Comparison of ENCODE assay signal across 28 cellular contexts in genomic region chr1:74363220-74363619, GRCh38.
A peak's percentile ranks its signal among the peaks of the same experiment; 100 is the strongest.
DNase-seq lines count a peak whose midpoint lies in the region; ATAC-seq, FAIRE-seq and TF ChIP-seq lines count a peak whose summit lies in the region.
"Had no signal": no experiment of that assay in that cellular context is flagged by ENCODE, and none has a peak within 500 bp of the region (broad histone marks: within the 10 kb centered on the region; RNA-seq: fewer than 3 reads in every experiment).

No MANE protein-coding gene starts in this region.

- no peak overlapping the region for H3K18ac ChIP-seq in IMR-90 (ENCODE audit: low read depth, low read length)

- H3K36me3 ChIP-seq in IMR-90 (ENCODE audit: control insufficient read depth, insufficient read depth, low read length) (no peaks in the 10 kb centered on the region), bronchial epithelial cell (ENCODE audit: control insufficient read depth, insufficient read depth, low read length) (no peaks in the 10 kb centered on the region)
- H3K36me3 ChIP-seq: ovary had no signal

- POLR2A ChIA-PET in IMR-90 (lab: Charles Lee; ENCODE audit: unreplicated experiment) = no interaction called here

- WGBS in IMR-90 (ENCODE audit: extremely low coverage in 2 of 2, insufficient read length in 1 of 2), 2 experiments = no CpG with 5 or more reads among the region's 2 CpGs
- 36% methylated on average over 2 of the region's 2 CpGs for WGBS in right cardiac atrium

- FAIRE-seq in bronchial epithelial cell (lab: Jason Lieb, UNC) = peak; percentile 50
- FAIRE-seq: GM18507, K562 had no signal

- dilution Hi-C loops in IMR-90 (cut with HindIII; ENCODE audit: low sequenced_read_pairs, unreplicated experiment) = no loop called here

- H3K56ac ChIP-seq in IMR-90 (ENCODE audit: extremely low read depth, insufficient read depth, low read length) = no peak overlapping the region

- no peaks in the 10 kb centered on the region for H3K27me3 ChIP-seq in IMR-90 (ENCODE audit: control insufficient read depth, insufficient read depth, low read length)
- H3K27me3 ChIP-seq in bronchial epithelial cell (ENCODE audit: control insufficient read depth, insufficient read depth, low read length) = no peaks in the 10 kb centered on the region
- no peaks in the 10 kb centered on the region for H3K27me3 ChIP-seq in right cardiac atrium (ENCODE audit: control insufficient read depth, insufficient read depth)
- H3K27me3 ChIP-seq: ovary had no signal

- no peaks in the 10 kb centered on the region for H4K20me1 ChIP-seq in IMR-90 (ENCODE audit: insufficient read depth, low read length)

- DNase-seq in IMR-90 = no peak
- DNase-seq in bronchial epithelial cell (ENCODE audit: low read depth) = no peak
- peak; percentile 34 to 57 (median 49) for DNase-seq in right cardiac atrium
- peak; percentile 22 for DNase-seq in pons (ENCODE audit: low spot score)
- no peak for DNase-seq in NCI-H1105 treated with DMSO at 0.1 percent for 48 hours (lab: John Stamatoyannopoulos, UW)
- DNase-seq: activated CD4-positive, alpha-beta T cell treated with anti-CD3 and anti-CD28 coated beads, Interleukin-2, amount 50 U/mL, for 1 hour; activated CD8-positive, alpha-beta memory T cell treated with anti-CD3 and anti-CD28 coated beads, Interleukin-2, amount 10 ng/mL, durations not matched to agents 7 days and 5 days; activated naive CD4-positive, alpha-beta T cell; activated T-cell treated with anti-CD3 and anti-CD28 coated beads, Interleukin-2, amount 50 U/mL, for 48 hours; COR-L47; DND-41; effector memory CD4-positive, alpha-beta T cell; HCEC 1CT; natural killer cell; NCI-H1092 treated with DMSO at 0.1 percent for 48 hours; NCI-H2029 treated with DMSO at 0.1 percent for 48 hours; NK-92 treated with Interleukin-12 subunit alpha and Interleukin-12 subunit beta, amount 100 ng/mL, for 24 hours; ovary; PC-3; retina; stimulated activated CD4-positive, alpha-beta T cell treated with anti-CD3 and anti-CD28 coated beads, Interleukin-2, amount 100 ng/mL, for 24 hours; trophoblast cell had no signal

- H4K5ac ChIP-seq in IMR-90 (ENCODE audit: low read depth, low read length) = no peak overlapping the region

- H3K4me3 ChIP-seq in IMR-90 (ENCODE audit: insufficient read depth, low read depth, low read length) (no peak overlapping the region), bronchial epithelial cell (ENCODE audit: low read depth, low read length) (no peak overlapping the region), right cardiac atrium (ENCODE audit: low read length) (no peak overlapping the region)
- H3K4me3 ChIP-seq: coronary artery, K562, ovary had no signal

- no peaks in the 10 kb centered on the region for H3K4me1 ChIP-seq in IMR-90 (ENCODE audit: control insufficient read depth, insufficient read depth, low read length)
- H3K4me1 ChIP-seq in right cardiac atrium (ENCODE audit: control insufficient read depth, insufficient read depth, low read length) = no peaks in the 10 kb centered on the region

- H4K8ac ChIP-seq in IMR-90 (ENCODE audit: low read depth in 2 of 2, low read length in 2 of 2) = no peak overlapping the region

- TF ChIP-seq RAD21 in IMR-90 (IDR thresholded peaks at IDR 0.05; ENCODE audit: low read length) = no peak

- no peak overlapping the region for H2BK120ac ChIP-seq in IMR-90 (ENCODE audit: low read depth, low read length)

- no peak overlapping the region for H3K4ac ChIP-seq in IMR-90 (ENCODE audit: low read depth, low read length)

- no peak overlapping the region for H2BK5ac ChIP-seq in IMR-90 (ENCODE audit: low read depth, low read length, poor library complexity, severe bottlenecking)

- H3K27ac ChIP-seq in IMR-90 (ENCODE audit: insufficient read depth, low read length) (no peak overlapping the region), right cardiac atrium (ENCODE audit: low read length) (peak overlapping the region; percentile 49)
- H3K27ac ChIP-seq: coronary artery, ovary had no signal

- H2AK9ac ChIP-seq in IMR-90 (replicated peaks; ENCODE audit: low read depth, low read length, poor library complexity) = no peak overlapping the region

- peaks cover 2% of the 10 kb centered on the region; the same call in 1 of the 2 replicates for H3K9me3 ChIP-seq in IMR-90 (ENCODE audit: control insufficient read depth, insufficient read depth, low read length)
- no peaks in the 10 kb centered on the region for H3K9me3 ChIP-seq in right cardiac atrium (ENCODE audit: control insufficient read depth, low read length)
- H3K9me3 ChIP-seq: ovary had no signal

- BruUV-seq in IMR-90 (replicated peaks; lab: Mats Ljungman, UMichigan) = no TSS peak

- CTCF ChIA-PET in IMR-90 (lab: Yijun Ruan, JAX) = no interaction called here

- peak overlapping the region; percentile 19 for H2AFZ ChIP-seq in IMR-90 (replicated peaks; ENCODE audit: low read length, poor library complexity)

- H2BK20ac ChIP-seq in IMR-90 (ENCODE audit: low read depth, low read length) = no peak overlapping the region

- TF ChIP-seq CTCF in IMR-90 (conservative IDR thresholded peaks at IDR 0.05; ENCODE audit: low read depth, low read length) (no peak), bronchial epithelial cell (IDR thresholded peaks at IDR 0.05; ENCODE audit: insufficient read depth, low read length, severe bottlenecking) (no peak)

- intact Hi-C loops in IMR-90 (cut with micrococcal nuclease) = no loop called here
- intact Hi-C loops in right cardiac atrium (cut with DNase I) = no loop called here

- in situ Hi-C loops in IMR-90 (cut with MboI; ENCODE audit: low sequenced_read_pairs) = no loop called here

- H3K79me1 ChIP-seq in IMR-90 (ENCODE audit: low read depth in 1 of 2, low read length in 2 of 2) = no peaks in the 10 kb centered on the region

- H2AK5ac ChIP-seq in IMR-90 (ENCODE audit: low read depth, low read length) = peak overlapping the region; percentile 18; the same call in 1 of the 2 replicates

- H4K91ac ChIP-seq in IMR-90 (ENCODE audit: insufficient read depth, low read depth, low read length) = no peak overlapping the region

- H2BK15ac ChIP-seq in IMR-90 (ENCODE audit: low read depth, low read length) = no peak overlapping the region

- H3K14ac ChIP-seq in IMR-90 (replicated peaks; ENCODE audit: low read depth, low read length) = no peak overlapping the region

- H3K9ac ChIP-seq in IMR-90 (ENCODE audit: low read depth, low read length) = no peak overlapping the region

- TF ChIP-seq POLR2A in IMR-90 (IDR thresholded peaks at IDR 0.05; ENCODE audit: low read depth, low read length) = no peak

- H3K9me1 ChIP-seq in IMR-90 (ENCODE audit: insufficient read depth, low read length) = no peaks in the 10 kb centered on the region

- no peak overlapping the region for H3K23ac ChIP-seq in IMR-90 (ENCODE audit: low read depth, low read length)

- no peak overlapping the region for H3K4me2 ChIP-seq in IMR-90 (ENCODE audit: low read depth, low read length)

- ATAC-seq in IMR-90 (ENCODE audit: low read depth) (no peak), right cardiac atrium (peak; percentile 90 to 95), GM19023 (IDR thresholded peaks at IDR 0.05; ENCODE audit: unreplicated experiment) (no peak), GM21529 (IDR thresholded peaks at IDR 0.05; ENCODE audit: unreplicated experiment) (no peak)
- ATAC-seq: activated CD8-positive, alpha-beta memory T cell treated with anti-CD3 and anti-CD28 coated beads, Interleukin-2, amount 10 ng/mL, durations not matched to agents 7 days and 5 days; K562; natural killer cell; PC-3; WTC11 had no signal

TF ChIP-seq in IMR-90, 13 proteins besides CTCF, POLR2A, EP300 and RAD21:
- TF ChIP-seq NFE2L2 (IDR thresholded peaks at IDR 0.05; ENCODE audit: low read depth, low read length) (no peak), SMC3 (IDR thresholded peaks at IDR 0.05; ENCODE audit: low read depth, low read length) (no peak), CHD1 (IDR thresholded peaks at IDR 0.05; ENCODE audit: low read depth, low read length) (no peak), FOS (IDR thresholded peaks at IDR 0.05; ENCODE audit: low read depth, low read length) (no peak), MXI1 (IDR thresholded peaks at IDR 0.05; ENCODE audit: borderline replicate concordance, low read depth, low read length) (no peak), RFX5 (IDR thresholded peaks at IDR 0.05; ENCODE audit: low read depth, low read length) (no peak), CEBPB (IDR thresholded peaks at IDR 0.05; ENCODE audit: low read depth, low read length) (no peak), MAZ (IDR thresholded peaks at IDR 0.05; ENCODE audit: borderline replicate concordance, low read depth, low read length) (no peak), MAFK (IDR thresholded peaks at IDR 0.05; ENCODE audit: low read depth, low read length) (no peak), USF2 (IDR thresholded peaks at IDR 0.05; ENCODE audit: low read depth, low read length) (no peak), BHLHE40 (IDR thresholded peaks at IDR 0.05; ENCODE audit: low read depth, low read length) (no peak), ELK1 (IDR thresholded peaks at IDR 0.05; ENCODE audit: borderline replicate concordance, low read depth, low read length) (no peak), RCOR1 (IDR thresholded peaks at IDR 0.05; ENCODE audit: insufficient replicate concordance, low read length) (no peak)

Comparison
In these comparisons a context has a peak if more than half of its experiments do, and no peak if none do; other contexts are left out.
1. ATAC-seq: peak in right cardiac atrium (2 of 2); none in IMR-90 (single experiment), GM19023 (single experiment) and GM21529 (single experiment).
2. DNase-seq: peak in right cardiac atrium (3 of 3) and pons (single experiment); none in IMR-90 (single experiment), bronchial epithelial cell (single experiment) and NCI-H1105 treated with DMSO at 0.1 percent for 48 hours (single experiment).